Comparison of ENCODE assay signal across 17 cellular contexts in the genomic region with DNA sequence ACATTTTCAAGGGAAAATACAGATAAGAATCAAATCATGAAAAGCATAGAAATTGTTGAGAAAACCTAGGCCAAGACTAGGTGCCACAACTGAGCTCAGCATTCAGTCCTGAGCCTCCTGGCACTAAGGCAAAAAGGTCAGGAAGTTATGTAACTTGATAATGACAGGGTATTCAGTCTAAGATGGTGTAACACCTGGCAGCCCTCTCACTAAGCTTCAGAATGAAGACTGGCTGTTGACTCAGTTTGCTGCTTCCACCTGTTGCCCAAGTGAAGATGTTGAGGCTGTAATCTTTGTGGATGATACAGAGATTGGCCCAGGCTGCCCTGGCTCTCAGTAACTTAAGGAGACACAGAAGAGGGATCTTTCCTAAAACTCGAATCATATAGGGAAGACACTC. TPM values are rescaled to one million over a fixed set of nuclear protein-coding genes. Genes with fewer than 3 reads are reported as not detected.
A peak's percentile ranks its signal among the peaks of the same experiment; 100 is the strongest.
DNase-seq lines count a peak whose midpoint lies in the region; ATAC-seq lines count a peak whose summit lies in the region.
"Had no signal": no experiment of that assay in that cellular context is flagged by ENCODE, and none has a peak within 500 bp of the region (broad histone marks: within the 10 kb centered on the region; RNA-seq: fewer than 3 reads in every experiment).

No MANE protein-coding gene starts in this region.

- peak; percentile 73 for ATAC-seq in left lobe of liver

- peaks cover 3% of the 10 kb centered on the region for H3K36me3 Mint-ChIP-seq in IgD-negative memory B cell

- no peaks in the 10 kb centered on the region for H3K27me3 Mint-ChIP-seq in IgD-negative memory B cell
- H3K27me3 Mint-ChIP-seq: CD4-positive, CD25-positive, alpha-beta regulatory T cell had no signal

- DNase-seq in NCI-H2107 (lab: John Stamatoyannopoulos, UW): peak; percentile 43
- peak; percentile 50 to 64 for DNase-seq in NOMO-1 (lab: John Stamatoyannopoulos, UW; ENCODE audit: unreplicated experiment in 2 of 2)
- no peak for DNase-seq in left lobe of liver (ENCODE audit: low spot score)
- no peak for DNase-seq in NCI-H748 treated with DMSO at 0.1 percent for 48 hours (lab: John Stamatoyannopoulos, UW)
- DNase-seq in cerebellar nuclear complex (lab: John Stamatoyannopoulos, UW): no peak
- DNase-seq in retina: no peak
- DNase-seq: ACHN; Calu3; CD4-positive, CD25-positive, alpha-beta regulatory T cell; GF-D8; NCI-H1092; NCI-H1694 treated with DMSO at 0.1 percent for 48 hours; NCI-H526 treated with DMSO at 0.1 percent for 48 hours had no signal

- peak overlapping the region in 2 of 3 donors; percentile 13 to 26 for H3K27ac Mint-ChIP-seq in IgD-negative memory B cell

- no peaks in the 10 kb centered on the region for H3K9me3 Mint-ChIP-seq in IgD-negative memory B cell
- H3K9me3 Mint-ChIP-seq: CD4-positive, CD25-positive, alpha-beta regulatory T cell had no signal

- peaks cover 23 to 28% (median 24%) of the 10 kb centered on the region in 3 donors for H3K4me1 Mint-ChIP-seq in IgD-negative memory B cell

- H3K4me3 Mint-ChIP-seq in IgD-negative memory B cell: no peak overlapping the region
- H3K4me3 Mint-ChIP-seq: CD4-positive, CD25-positive, alpha-beta regulatory T cell had no signal

RNA-seq across cellular contexts. Expression of a gene that starts 19.6 kb away (rescaled TPM):
- not detected for polyA plus RNA-seq in IgD-negative memory B cell
- total RNA-seq in left lobe of liver: not detected
- total RNA-seq: Calu3; CD4-positive, CD25-positive, alpha-beta regulatory T cell; H4; LHCN-M2; RPMI7951 had no signal

RNA-seq across cellular contexts. Expression of a gene that starts 25.4 kb away (rescaled TPM):
- 10.3 TPM for polyA plus RNA-seq in IgD-negative memory B cell
- 65.6 TPM for total RNA-seq in left lobe of liver

Comparison
In these comparisons a context has a peak if more than half of its experiments do, and no peak if none do; other contexts are left out.
1. DNase-seq: peak in NCI-H2107 (single experiment) and NOMO-1 (2 of 2); none in left lobe of liver (single experiment), NCI-H748 treated with DMSO at 0.1 percent for 48 hours (single experiment), cerebellar nuclear complex (0 of 2) and retina (single experiment).